Comparison of ENCODE assay signal across 24 cellular contexts in the genomic region with DNA sequence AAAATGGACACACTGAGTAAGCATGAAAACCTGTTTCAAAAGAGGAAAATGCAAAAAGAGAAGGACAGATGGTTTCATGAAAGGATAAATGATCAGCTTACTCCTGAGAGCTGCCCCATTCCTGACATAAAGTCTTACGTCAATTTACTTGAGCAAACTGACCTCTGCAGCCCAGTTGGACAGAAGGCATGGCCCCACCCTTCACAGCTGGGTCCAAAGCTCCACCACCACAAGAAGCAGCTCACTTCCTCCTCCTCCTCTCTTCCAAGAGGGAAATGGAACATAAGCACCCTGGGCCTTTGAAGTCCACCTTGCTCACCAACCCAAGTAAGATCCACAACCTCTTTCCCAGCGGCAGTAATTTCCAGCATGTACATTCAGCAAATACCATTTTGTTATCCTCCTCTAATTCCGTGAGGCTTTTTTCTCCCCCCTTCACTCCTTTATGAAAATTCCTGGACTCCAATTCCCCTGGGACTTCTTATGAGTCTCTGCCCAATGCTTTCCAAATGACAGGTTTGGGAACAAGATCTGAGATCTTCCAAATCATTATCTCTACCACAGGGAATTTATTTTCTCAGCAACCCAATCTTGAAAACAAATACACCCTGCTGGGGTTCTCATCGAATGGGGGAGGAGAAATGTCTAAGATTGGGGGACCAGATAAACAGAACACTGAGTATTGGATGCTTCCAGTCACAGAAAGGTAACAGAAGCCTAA. TPM values are rescaled to one million over a fixed set of nuclear protein-coding genes. Genes with fewer than 3 reads are reported as not detected.
DNase-seq lines count a peak whose midpoint lies in the region; ATAC-seq, FAIRE-seq and TF ChIP-seq lines count a peak whose summit lies in the region.
"Had no signal": no experiment of that assay in that cellular context is flagged by ENCODE, and none has a peak within 500 bp of the region (broad histone marks: within the 10 kb centered on the region; RNA-seq: fewer than 3 reads in every experiment).

No MANE protein-coding gene starts in this region.

- FAIRE-seq in GM19239 (lab: Jason Lieb, UNC), result no peak
- FAIRE-seq: endothelial cell of umbilical vein, urothelium cell line had no signal

- H3K4me1 ChIP-seq in left lung, result no peaks in the 10 kb centered on the region
- peaks cover 25 to 26% of the 10 kb centered on the region in 2 donors for H3K4me1 ChIP-seq in thyroid gland
- H3K4me1 ChIP-seq in ovary (ENCODE audit: insufficient read depth), result no peaks in the 10 kb centered on the region
- H3K4me1 ChIP-seq: prostate gland, SJCRH30, spleen had no signal

- H3K4me3 ChIP-seq in fibroblast of mammary gland (ENCODE audit: control insufficient read depth, low read depth, low read length) (no peak overlapping the region), left lung (no peak overlapping the region), thyroid gland (replicated peaks in 1 of 3) (no peak overlapping the region), ovary (no peak overlapping the region)
- H3K4me3 ChIP-seq: adrenal gland, prostate gland, SJCRH30, spleen had no signal

- H3K27ac ChIP-seq in left lung, result no peak overlapping the region
- H3K27ac ChIP-seq in thyroid gland, result peak overlapping the region; percentile 52 to 75 (median 63)
- no peak overlapping the region for H3K27ac ChIP-seq in ovary
- H3K27ac ChIP-seq: 22Rv1, prostate gland, SJCRH30, spleen had no signal

- TF ChIP-seq CTCF in fibroblast of mammary gland (conservative IDR thresholded peaks at IDR 0.05; ENCODE audit: control insufficient read depth, insufficient read depth, low read depth, low read length), result no peak
- TF ChIP-seq CTCF in left lung (IDR thresholded peaks at IDR 0.05), result no peak
- no peak for TF ChIP-seq CTCF in thyroid gland (IDR thresholded peaks at IDR 0.05)
- no peak for TF ChIP-seq CTCF in ovary (IDR thresholded peaks at IDR 0.05)

- DNase-seq in DMS 273 (lab: John Stamatoyannopoulos, UW; ENCODE audit: unreplicated experiment), result peak; percentile 31
- DNase-seq in DMS 273 treated with DMSO at 0.1 percent for 48 hours (lab: John Stamatoyannopoulos, UW), result no peak
- DNase-seq in fibroblast of mammary gland (ENCODE audit: low read depth), result peak; percentile 89
- DNase-seq in left lung, result no peak
- no peak for DNase-seq in thyroid gland
- DNase-seq in ovary, result no peak
- no peak for DNase-seq in GM19239 (ENCODE audit: insufficient read length, low spot score)
- DNase-seq: activated CD4-positive, alpha-beta T cell treated with anti-CD3 and anti-CD28 coated beads, Interleukin-2, amount 50 U/mL, for 4 hours; activated gamma-delta T cell treated with Interleukin-2 at 50 U/mL for 16 hours; dermis blood vessel endothelial cell; foreskin melanocyte; NCI-H2171; NCI-H774; SJCRH30; spleen; stimulated activated CD4-positive, alpha-beta T cell treated with anti-CD3 and anti-CD28 coated beads, Interleukin-4, amount 100 ng/mL, for 4 hours had no signal

- intact Hi-C loops in left lung (cut with DNase I) (no loop called here), thyroid gland (cut with DNase I) (no loop called here), ovary (cut with DNase I) (no loop called here)

- H3K27me3 ChIP-seq in left lung (peaks cover 0 to 4% of the 10 kb centered on the region in 2 donors), thyroid gland (no peaks in the 10 kb centered on the region), ovary (no peaks in the 10 kb centered on the region)
- H3K27me3 ChIP-seq: adrenal gland, SJCRH30 had no signal

- WGBS in thyroid gland, 2 donors, result 74 to 77% methylated on average over 4 of the region's 4 CpGs
- 74 to 81% (median 78%) methylated on average over 4 of the region's 4 CpGs for WGBS in ovary, 3 donors

- TF ChIP-seq POLR2A in thyroid gland (IDR thresholded peaks at IDR 0.05) (no peak), ovary (IDR thresholded peaks at IDR 0.05) (no peak)

- ATAC-seq in left lung (peak; percentile 30), HG03097 (IDR thresholded peaks at IDR 0.05; ENCODE audit: low FRiP score, unreplicated experiment) (no peak)

- H3K9me3 ChIP-seq in left lung, result no peaks in the 10 kb centered on the region
- H3K9me3 ChIP-seq in thyroid gland, result no peaks in the 10 kb centered on the region
- H3K9me3 ChIP-seq in ovary, result no peaks in the 10 kb centered on the region
- H3K9me3 ChIP-seq: adrenal gland, prostate gland, SJCRH30 had no signal

- TF ChIP-seq EP300 in ovary (IDR thresholded peaks at IDR 0.05), result no peak

- H3K36me3 ChIP-seq in left lung, result no peaks in the 10 kb centered on the region
- no peaks in the 10 kb centered on the region for H3K36me3 ChIP-seq in thyroid gland
- no peaks in the 10 kb centered on the region for H3K36me3 ChIP-seq in ovary
- H3K36me3 ChIP-seq: adrenal gland, prostate gland, SJCRH30, spleen had no signal

RNA-seq across cellular contexts. Expression of a gene that starts 10.1 kb away (rescaled TPM):
- total RNA-seq in left lung, result 10 to 100 TPM; 14.1 to 51.2 TPM
- 10 to 100 TPM; 16.5 to 41.7 (median 34.2) TPM for total RNA-seq in thyroid gland
- total RNA-seq in ovary, result 1 to 10 TPM in 5 of 7 donors, under 1 TPM in 2; 0.30 to 8.3 (median 2.0) TPM
- 1 to 10 TPM; 1.5 to 5.0 TPM for polyA plus RNA-seq in ovary
- total RNA-seq: endothelial cell of umbilical vein; SJCRH30; T-helper 1 cell treated with Interleukin-12 subunit alpha and Interleukin-12 subunit beta and Interleukin-4 antibody, amounts not matched to agents 30 ng/mL and 1 ng/mL, for 36 hours had no signal
- polyA plus RNA-seq: endothelial cell of umbilical vein had no signal

RNA-seq across cellular contexts. Expression of a gene that starts 10.5 kb away (rescaled TPM):
- total RNA-seq in left lung (10 to 100 TPM; 12.9 to 43.3 TPM), thyroid gland (10 to 100 TPM; 59.7 to 86.5 (median 66.9) TPM), ovary (10 to 100 TPM in 1 of 7 donors, 1 to 10 TPM in 5, under 1 TPM in 1; 0.47 to 14.1 (median 4.8) TPM)
- 1 to 10 TPM; 2.4 to 2.9 TPM for polyA plus RNA-seq in ovary
- total RNA-seq: endothelial cell of umbilical vein; neural crest cell; T-helper 1 cell treated with Interleukin-12 subunit alpha and Interleukin-12 subunit beta and Interleukin-4 antibody, amounts not matched to agents 30 ng/mL and 1 ng/mL, for 36 hours had no signal
- polyA plus RNA-seq: endothelial cell of umbilical vein had no signal

Comparison
In these comparisons a context has a peak if more than half of its experiments do, and no peak if none do; other contexts are left out.
1. DNase-seq: peak in DMS 273 (single experiment) and fibroblast of mammary gland (single experiment); none in DMS 273 treated with DMSO at 0.1 percent for 48 hours (single experiment), left lung (0 of 2), thyroid gland (0 of 2), ovary (0 of 5) and GM19239 (single experiment).
2. H3K27ac ChIP-seq: peak in thyroid gland (3 of 3); none in left lung (0 of 2) and ovary (0 of 2).